In genomic region chrX:49199315-49199595, GRCh38 we compare ENCODE assay signal across 14 cellular contexts. TPM values are rescaled to one million over a fixed set of nuclear protein-coding genes. Genes with fewer than 3 reads are reported as not detected.
DNase-seq lines count a peak whose midpoint lies in the region; ATAC-seq and TF ChIP-seq lines count a peak whose summit lies in the region.
"Had no signal": no experiment of that assay in that cellular context is flagged by ENCODE, and none has a peak within 500 bp of the region (broad histone marks: within the 10 kb centered on the region; RNA-seq: fewer than 3 reads in every experiment).

No MANE protein-coding gene starts in this region.

- no peak for DNase-seq in activated T-cell treated with anti-CD3 and anti-CD28 coated beads, Interleukin-2, amount 50 U/mL, for 4 hours
- DNase-seq in activated T-cell treated with anti-CD3 and anti-CD28 coated beads for 4 hours (no peak), chondrocyte (ENCODE audit: low spot score) (peak; percentile 62), NCI-H2107 (lab: John Stamatoyannopoulos, UW) (no peak), MG63 (no peak), NCI-H2171 treated with DMSO at 0.1 percent for 48 hours (lab: John Stamatoyannopoulos, UW) (no peak)
- no peak for DNase-seq in stimulated activated naive B cell treated with anti-CD40 and anti-IgM and Interleukin-4, amounts not matched to agents 10 μg/mL and 1 μg/mL and 100 μg/mL, for 72 hours
- DNase-seq: activated CD4-positive, alpha-beta T cell treated with anti-CD3 and anti-CD28 coated beads for 48 hours; activated naive CD4-positive, alpha-beta T cell treated with Interleukin-2 at 50 U/mL for 16 hours; NCI-H1048; NCI-H446 treated with DMSO at 0.1 percent for 48 hours; transverse colon had no signal

- H2AFZ ChIP-seq in OCI-LY3 (ENCODE audit: low read depth, low read length), result no peak overlapping the region

- TF ChIP-seq CTCF in OCI-LY3 (IDR thresholded peaks at IDR 0.05; ENCODE audit: low read depth, low read length) (no peak), chondrocyte (IDR thresholded peaks at IDR 0.05) (no peak)

- H3K36me3 Mint-ChIP-seq in activated T-cell treated with anti-CD3 and anti-CD28 coated beads, Interleukin-2, amount 50 U/mL, for 4 hours (ENCODE audit: insufficient read depth), result peaks cover 2% of the 10 kb centered on the region
- H3K36me3 Mint-ChIP-seq in chondrocyte (ENCODE audit: low read depth), result no peaks in the 10 kb centered on the region
- H3K36me3 Mint-ChIP-seq in stimulated activated naive B cell treated with anti-CD40 and anti-IgM and Interleukin-4, amounts not matched to agents 10 μg/mL and 1 μg/mL and 100 μg/mL, for 72 hours, result peaks cover 0 to 3% of the 10 kb centered on the region in 2 donors

- H3K36me3 ChIP-seq in OCI-LY3 (replicated peaks; ENCODE audit: low read depth, low read length) (no peaks in the 10 kb centered on the region), MG63 (no peaks in the 10 kb centered on the region)
- H3K36me3 ChIP-seq: transverse colon had no signal

- H3K27ac Mint-ChIP-seq in chondrocyte (ENCODE audit: unreplicated experiment), result no peak overlapping the region
- H3K27ac Mint-ChIP-seq in stimulated activated naive B cell treated with anti-CD40 and anti-IgM and Interleukin-4, amounts not matched to agents 10 μg/mL and 1 μg/mL and 100 μg/mL, for 72 hours, result peak overlapping the region; percentile 33

- no peaks in the 10 kb centered on the region for H3K27me3 ChIP-seq in OCI-LY3 (ENCODE audit: low read depth, low read length)
- no peaks in the 10 kb centered on the region for H3K27me3 ChIP-seq in MG63
- H3K27me3 ChIP-seq: transverse colon had no signal

- H3K4me1 ChIP-seq in OCI-LY3 (ENCODE audit: low read length), result peaks cover 12% of the 10 kb centered on the region

- H3K9me3 Mint-ChIP-seq in activated T-cell treated with anti-CD3 and anti-CD28 coated beads, Interleukin-2, amount 50 U/mL, for 4 hours, result no peaks in the 10 kb centered on the region
- H3K9me3 Mint-ChIP-seq in chondrocyte (ENCODE audit: low read depth), result no peaks in the 10 kb centered on the region
- no peaks in the 10 kb centered on the region for H3K9me3 Mint-ChIP-seq in stimulated activated naive B cell treated with anti-CD40 and anti-IgM and Interleukin-4, amounts not matched to agents 10 μg/mL and 1 μg/mL and 100 μg/mL, for 72 hours

- H3K79me2 ChIP-seq in OCI-LY3 (ENCODE audit: low read length), result no peaks in the 10 kb centered on the region

- H3K4me2 ChIP-seq in OCI-LY3 (ENCODE audit: low read length), result peak overlapping the region; percentile 74

- ATAC-seq in activated T-cell treated with anti-CD3 and anti-CD28 coated beads, Interleukin-2, amount 50 U/mL, for 4 hours, result no peak
- ATAC-seq in stimulated activated naive B cell treated with anti-CD40 and anti-IgM and Interleukin-4, amounts not matched to agents 10 μg/mL and 1 μg/mL and 100 μg/mL, for 72 hours (replicated peaks), result no peak

- H3K4me3 ChIP-seq in OCI-LY3 (ENCODE audit: low read length) (peak overlapping the region; percentile 85), MG63 (no peak overlapping the region)
- H3K4me3 ChIP-seq: mucosa of descending colon had no signal

- H3K27me3 Mint-ChIP-seq in activated T-cell treated with anti-CD3 and anti-CD28 coated beads, Interleukin-2, amount 50 U/mL, for 4 hours (ENCODE audit: low read depth), result no peaks in the 10 kb centered on the region
- H3K27me3 Mint-ChIP-seq in chondrocyte (ENCODE audit: low read depth), result no peaks in the 10 kb centered on the region
- peaks cover 0 to 7% of the 10 kb centered on the region in 2 donors for H3K27me3 Mint-ChIP-seq in stimulated activated naive B cell treated with anti-CD40 and anti-IgM and Interleukin-4, amounts not matched to agents 10 μg/mL and 1 μg/mL and 100 μg/mL, for 72 hours

- H4K20me1 ChIP-seq in OCI-LY3 (ENCODE audit: insufficient read depth, low read length), result no peaks in the 10 kb centered on the region

- H3K27ac ChIP-seq in OCI-LY3 (ENCODE audit: low read length), result no peak overlapping the region
- H3K27ac ChIP-seq: transverse colon had no signal

- H3K4me3 Mint-ChIP-seq in activated T-cell treated with anti-CD3 and anti-CD28 coated beads, Interleukin-2, amount 50 U/mL, for 4 hours, result peak overlapping the region; percentile 48
- no peak overlapping the region for H3K4me3 Mint-ChIP-seq in chondrocyte (ENCODE audit: unreplicated experiment)
- H3K4me3 Mint-ChIP-seq in stimulated activated naive B cell treated with anti-CD40 and anti-IgM and Interleukin-4, amounts not matched to agents 10 μg/mL and 1 μg/mL and 100 μg/mL, for 72 hours, result peak overlapping the region; percentile 65 to 76

- peak overlapping the region; percentile 62; the same call in 1 of the 2 replicates for H3K9ac ChIP-seq in OCI-LY3 (ENCODE audit: low read length)

- H3K4me1 Mint-ChIP-seq in activated T-cell treated with anti-CD3 and anti-CD28 coated beads, Interleukin-2, amount 50 U/mL, for 4 hours (ENCODE audit: low read depth), result peaks cover 17% of the 10 kb centered on the region
- peaks cover 8% of the 10 kb centered on the region for H3K4me1 Mint-ChIP-seq in chondrocyte (ENCODE audit: low read depth)
- H3K4me1 Mint-ChIP-seq in stimulated activated naive B cell treated with anti-CD40 and anti-IgM and Interleukin-4, amounts not matched to agents 10 μg/mL and 1 μg/mL and 100 μg/mL, for 72 hours, result peaks cover 12 to 14% of the 10 kb centered on the region in 2 donors

- H3K9me3 ChIP-seq in OCI-LY3 (ENCODE audit: insufficient read depth, low read length) (no peaks in the 10 kb centered on the region), MG63 (no peaks in the 10 kb centered on the region)
- H3K9me3 ChIP-seq: mucosa of descending colon, transverse colon had no signal

RNA-seq across cellular contexts. Expression of gene SYP, which starts 0.7 kb away (rescaled TPM):
- total RNA-seq in activated T-cell treated with anti-CD3 and anti-CD28 coated beads, Interleukin-2, amount 50 U/mL, for 4 hours, result 1 to 10 TPM; 3.1 to 5.3 (median 3.8) TPM
- 0.87 to 1.5 TPM (median 1.4 TPM) in 3 replicates for total RNA-seq in chondrocyte
- total RNA-seq in MG63 (2014; rRNA removed; shearing (Covaris generic); ENCODE audit: low replicate concordance), result 0.17 and 0.63 TPM in 2 replicates

RNA-seq across cellular contexts. Expression of gene PRICKLE3, which starts 13.1 kb away (rescaled TPM):
- 10 to 100 TPM in 2 of 3 donors, 1 to 10 TPM in 1; 9.2 to 11.7 (median 10.3) TPM for total RNA-seq in activated T-cell treated with anti-CD3 and anti-CD28 coated beads, Interleukin-2, amount 50 U/mL, for 4 hours
- total RNA-seq in chondrocyte, result 7.2 to 8.2 TPM (median 7.5 TPM) in 3 replicates
- total RNA-seq in MG63 (2014; rRNA removed; shearing (Covaris generic); ENCODE audit: low replicate concordance), result 1.2 and 8.3 TPM in 2 replicates

RNA-seq across cellular contexts. Expression of gene PLP2, which starts 27.6 kb away (rescaled TPM):
- total RNA-seq in activated T-cell treated with anti-CD3 and anti-CD28 coated beads, Interleukin-2, amount 50 U/mL, for 4 hours, result 100 to 1,000 TPM; 111 to 134 (median 126) TPM
- total RNA-seq in chondrocyte, result 120 to 203 TPM (median 187 TPM) in 3 replicates
- 114 and 139 TPM in 2 replicates for total RNA-seq in MG63 (2014; rRNA removed; shearing (Covaris generic); ENCODE audit: low replicate concordance)

RNA-seq across cellular contexts. Expression of gene CACNA1F, which starts 33.9 kb away (rescaled TPM):
- total RNA-seq in activated T-cell treated with anti-CD3 and anti-CD28 coated beads, Interleukin-2, amount 50 U/mL, for 4 hours, result under 1 TPM in 2 of 3 donors, not detected in 1; 0.13 to 0.19 TPM
- total RNA-seq in chondrocyte, result not detected in 3 replicates
- total RNA-seq in MG63 (2014; rRNA removed; shearing (Covaris generic); ENCODE audit: low replicate concordance), result not detected in 2 replicates

RNA-seq across cellular contexts. Expression of gene CCDC22, which starts 36.0 kb away (rescaled TPM):
- 10 to 100 TPM; 22.7 to 23.4 (median 22.8) TPM for total RNA-seq in activated T-cell treated with anti-CD3 and anti-CD28 coated beads, Interleukin-2, amount 50 U/mL, for 4 hours
- 12.3 to 13.2 TPM (median 12.8 TPM) in 3 replicates for total RNA-seq in chondrocyte
- 21.2 and 35.2 TPM in 2 replicates for total RNA-seq in MG63 (2014; rRNA removed; shearing (Covaris generic); ENCODE audit: low replicate concordance)
